In genomic region chr3:186307594-186307993, GRCh38 we compare ENCODE assay signal across 13 cellular contexts. TPM values are rescaled to one million over a fixed set of nuclear protein-coding genes. Genes with fewer than 3 reads are reported as not detected.
DNase-seq lines count a peak whose midpoint lies in the region; ATAC-seq and TF ChIP-seq lines count a peak whose summit lies in the region.
"Had no signal": no experiment of that assay in that cellular context is flagged by ENCODE, and none has a peak within 500 bp of the region (broad histone marks: within the 10 kb centered on the region; RNA-seq: fewer than 3 reads in every experiment).

No MANE protein-coding gene starts in this region.

- no peak overlapping the region for H3K27ac ChIP-seq in HCT116 (ENCODE audit: low read depth, low read length)

- no peak overlapping the region for H3K4me2 ChIP-seq in HCT116 (ENCODE audit: low read length)

- TF ChIP-seq CTCF in AG10803 (conservative IDR thresholded peaks at IDR 0.05; ENCODE audit: low read length), result no peak
- TF ChIP-seq CTCF in HCT116 (IDR thresholded peaks at IDR 0.05 in 2 of 3, conservative IDR thresholded peaks at IDR 0.05 in 1 of 3; ENCODE audit: borderline replicate concordance in 1 of 3, insufficient read depth in 1 of 3, low read depth in 2 of 3, low read length in 2 of 3), result no peak
- TF ChIP-seq CTCF in natural killer cell (IDR thresholded peaks at IDR 0.05), result no peak

- no peaks in the 10 kb centered on the region for H3K4me1 ChIP-seq in HCT116 (ENCODE audit: control insufficient read depth in 1 of 2, insufficient read depth in 2 of 2, low read length in 2 of 2)

- CTCF ChIA-PET in HCT116 (lab: Charles Lee), result no interaction called here

- RAD21 ChIA-PET in HCT116 (lab: Charles Lee; ENCODE audit: low non-redundant PET in 1 of 2, low total read pairs in 2 of 2, uncharacterized antibody in 2 of 2, unreplicated experiment in 2 of 2), result no interaction called here

- H3K4me1 Mint-ChIP-seq in natural killer cell, result no peaks in the 10 kb centered on the region
- H3K4me1 Mint-ChIP-seq: nephron had no signal

- intact Hi-C loops in HCT116 (cut with micrococcal nuclease) (no loop called here), natural killer cell (cut with micrococcal nuclease) (no loop called here)

- POLR2A ChIA-PET in HCT116 (lab: Charles Lee), result no interaction called here

- no peak for TF ChIP-seq POLR2A in HCT116 (IDR thresholded peaks at IDR 0.05; ENCODE audit: borderline replicate concordance, extremely low read depth, insufficient read depth, insufficient read length)

- no peak overlapping the region for H2AFZ ChIP-seq in HCT116 (ENCODE audit: low read depth, low read length, poor library complexity, severe bottlenecking)

- H3K9me3 ChIP-seq in HCT116 (ENCODE audit: control insufficient read depth in 1 of 2, insufficient read depth in 1 of 2, low read depth in 1 of 2, low read length in 2 of 2), result no peaks in the 10 kb centered on the region

- no peaks in the 10 kb centered on the region for H3K36me3 Mint-ChIP-seq in natural killer cell

- H3K4me3 ChIP-seq in AG10803 (ENCODE audit: low read length) (no peak overlapping the region), HCT116 (replicated peaks in 1 of 2; ENCODE audit: low read depth in 1 of 2, low read length in 2 of 2) (no peak overlapping the region)

- no peak for TF ChIP-seq RAD21 in HCT116 (IDR thresholded peaks at IDR 0.05; ENCODE audit: low read depth)

- DNase-seq in AG10803 (ENCODE audit: low read depth), result peak; percentile 29
- no peak for DNase-seq in HCT116 (ENCODE audit: low read depth, low spot score)
- peak; percentile 30 for DNase-seq in foreskin melanocyte
- DNase-seq in NCI-H82 (lab: John Stamatoyannopoulos, UW), result no peak
- DNase-seq in NCI-H2029 (lab: John Stamatoyannopoulos, UW), result no peak
- DNase-seq in natural killer cell, result no peak
- DNase-seq: activated naive CD4-positive, alpha-beta T cell treated with anti-CD3 and anti-CD28 coated beads, Interleukin-2, amount 50 U/mL, for 16 hours; GF-D8; NCI-H2171 had no signal

- no peaks in the 10 kb centered on the region for H3K9me3 Mint-ChIP-seq in natural killer cell
- H3K9me3 Mint-ChIP-seq: nephron; T-helper 2 cell treated with Interferon-gamma antibody and Interleukin-4, amounts not matched to agents 5 μg/mL and 100 μg/mL, for 36 hours had no signal

- no peak overlapping the region for H3K27ac Mint-ChIP-seq in natural killer cell
- H3K27ac Mint-ChIP-seq: nephron; T-helper 2 cell treated with Interferon-gamma antibody and Interleukin-4, amounts not matched to agents 5 μg/mL and 100 μg/mL, for 36 hours had no signal

- no peak overlapping the region for H3K4me3 Mint-ChIP-seq in natural killer cell
- H3K4me3 Mint-ChIP-seq: nephron; T-helper 2 cell treated with Interferon-gamma antibody and Interleukin-4, amounts not matched to agents 5 μg/mL and 100 μg/mL, for 36 hours had no signal

- no peaks in the 10 kb centered on the region for H3K9me2 ChIP-seq in HCT116 (ENCODE audit: insufficient read depth)

- ATAC-seq in HCT116 (no peak), SK-N-SH treated with all-trans-retinoic acid at 6 μM for 48 hours (no peak), HG03025 (IDR thresholded peaks at IDR 0.05; ENCODE audit: low FRiP score, unreplicated experiment) (no peak), natural killer cell (no peak)

- H3K27me3 Mint-ChIP-seq in natural killer cell (ENCODE audit: low read depth in 2 of 2), result peaks cover 0 to 3% of the 10 kb centered on the region in 2 donors

- H3K27me3 ChIP-seq in HCT116 (ENCODE audit: insufficient read depth, low read length), result peaks cover 50% of the 10 kb centered on the region

- H4K20me1 ChIP-seq in HCT116 (ENCODE audit: insufficient read depth), result no peaks in the 10 kb centered on the region

- BruUV-seq in HCT116 (replicated peaks; lab: Mats Ljungman, UMichigan), result no TSS peak

- H3K36me3 ChIP-seq in HCT116 (ENCODE audit: control insufficient read depth in 1 of 2, insufficient read depth in 2 of 2, low read length in 2 of 2), result no peaks in the 10 kb centered on the region

- H3K9ac ChIP-seq in HCT116 (ENCODE audit: low read length), result no peak overlapping the region

- H3K79me2 ChIP-seq in HCT116 (ENCODE audit: insufficient read depth, low read length), result no peaks in the 10 kb centered on the region

TF ChIP-seq in HCT116, 20 proteins besides CTCF, POLR2A, EP300 and RAD21:
- TF ChIP-seq SRF (IDR thresholded peaks at IDR 0.05; ENCODE audit: low read depth) (no peak), REST (IDR thresholded peaks at IDR 0.05; ENCODE audit: low read depth) (peak; percentile 78), ZNF274 (IDR thresholded peaks at IDR 0.05; ENCODE audit: low read depth, low read length) (no peak)

TF ChIP-seq in SK-N-SH treated with all-trans-retinoic acid at 6 μM for 48 hours, 23 proteins besides CTCF, POLR2A, EP300 and RAD21:
- no peak for TF ChIP-seq TSHZ2 (CRISPR knock-in tag; IDR thresholded peaks at IDR 0.05)
- TF ChIP-seq PATZ1 (CRISPR knock-in tag; IDR thresholded peaks at IDR 0.05; ENCODE audit: borderline replicate concordance), result no peak
- no peak for TF ChIP-seq BACH2 (CRISPR knock-in tag; IDR thresholded peaks at IDR 0.05; ENCODE audit: borderline replicate concordance)
- TF ChIP-seq SNAI2 (CRISPR knock-in tag; IDR thresholded peaks at IDR 0.05), result peak; percentile 86; the same call in 1 of the 2 replicates
- no peak for TF ChIP-seq ZNF70 (CRISPR knock-in tag; IDR thresholded peaks at IDR 0.05)
- no peak for TF ChIP-seq CSDC2 (CRISPR knock-in tag; IDR thresholded peaks at IDR 0.05)

RNA-seq across cellular contexts. Expression of gene DGKG, which starts 54.4 kb away (rescaled TPM):
- total RNA-seq in HCT116 (2021; ENCODE audit: unreplicated experiment) (4.8 TPM), natural killer cell (1 to 10 TPM in 1 of 3 donors, under 1 TPM in 2; 0.25 to 1.6 (median 0.63) TPM)
- 3.1 and 4.0 TPM in 2 replicates for polyA plus RNA-seq in HCT116 (2012)

Comparison
In these comparisons a context has a peak if more than half of its experiments do, and no peak if none do; other contexts are left out.
1. DNase-seq: peak in AG10803 (single experiment) and foreskin melanocyte (single experiment); none in HCT116 (single experiment), NCI-H82 (single experiment), NCI-H2029 (single experiment) and natural killer cell (single experiment).